ENCODE assay signal across 8 cellular contexts in genomic region chr10:11018426-11018818, GRCh38. TPM values are rescaled to one million over a fixed set of nuclear protein-coding genes. Genes with fewer than 3 reads are reported as not detected.
DNase-seq lines count a peak whose midpoint lies in the region; ATAC-seq and TF ChIP-seq lines count a peak whose summit lies in the region.

No MANE protein-coding gene starts in this region.

- ATAC-seq in GM21619 (IDR thresholded peaks at IDR 0.05; ENCODE audit: unreplicated experiment), result peak; percentile 8
- no peak for ATAC-seq in HG03175 (IDR thresholded peaks at IDR 0.05; ENCODE audit: unreplicated experiment)

- TF ChIP-seq CTCF in WI38 (IDR thresholded peaks at IDR 0.05; ENCODE audit: low read depth, low read length) (no peak), fibroblast of pulmonary artery (IDR thresholded peaks at IDR 0.05; ENCODE audit: low read length, missing control alignments) (no peak)

- H3K4me3 ChIP-seq in WI38 (ENCODE audit: low read depth, low read length), result peak overlapping the region; percentile 48
- peak overlapping the region; percentile 54 for H3K4me3 ChIP-seq in fibroblast of pulmonary artery (replicated peaks; ENCODE audit: low read depth, low read length)

- no peak for DNase-seq in fibroblast of pulmonary artery (ENCODE audit: low read depth)
- DNase-seq in posterior vena cava (ENCODE audit: low spot score), result peak; percentile 82
- DNase-seq in COLO829 (ENCODE audit: low spot score), result no peak
- no peak for DNase-seq in NCI-H1092 (lab: John Stamatoyannopoulos, UW)
- DNase-seq in GM19238 (ENCODE audit: insufficient read length, low spot score), result no peak

- intact Hi-C loops in posterior vena cava (cut with DNase I), result no loop called here

RNA-seq across cellular contexts. Expression of gene CELF2, which starts 0.8 kb away (rescaled TPM):
- 10 to 100 TPM; 70.6 to 80.6 TPM for total RNA-seq in posterior vena cava
